Comparison of ENCODE assay signal across 8 cellular contexts in the genomic region with DNA sequence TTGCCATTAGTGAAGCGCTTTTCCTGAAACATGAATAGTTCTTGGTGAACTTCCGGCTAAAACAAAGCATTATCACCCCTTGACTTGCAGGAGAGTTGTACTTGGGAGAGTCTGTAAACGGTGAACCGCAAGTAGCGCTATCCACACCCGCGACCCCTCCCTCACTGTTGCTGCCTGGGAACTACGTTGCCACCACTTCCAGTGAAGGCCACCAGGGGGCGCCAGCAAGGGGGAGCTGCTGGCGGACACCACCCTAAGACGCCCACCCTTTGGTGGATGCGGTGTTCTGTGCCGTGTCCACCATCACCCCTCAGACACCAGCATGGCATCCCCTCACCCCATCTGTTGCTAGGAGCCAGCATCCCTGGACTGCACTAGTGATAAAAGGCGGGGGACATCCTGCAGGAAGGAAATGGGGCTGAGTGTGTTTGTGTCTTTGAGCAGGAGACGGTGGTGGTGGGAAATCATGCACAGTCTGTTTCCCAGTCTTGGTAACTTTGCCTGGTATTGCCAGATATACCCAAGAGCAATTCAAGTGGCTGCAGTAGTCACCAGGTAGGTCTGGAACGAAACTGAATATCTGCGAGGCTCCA.
DNase-seq lines count a peak whose midpoint lies in the region; ATAC-seq, FAIRE-seq and TF ChIP-seq lines count a peak whose summit lies in the region.

No MANE protein-coding gene starts in this region.

- no peak overlapping the region for H3K4me3 Mint-ChIP-seq in naive thymus-derived CD8-positive, alpha-beta T cell

- peak overlapping the region in 1 of 10 donors; percentile 65 for H3K27ac Mint-ChIP-seq in naive thymus-derived CD8-positive, alpha-beta T cell

- peaks cover 5 to 10% (median 7%) of the 10 kb centered on the region in 4 donors for H3K4me1 Mint-ChIP-seq in naive thymus-derived CD8-positive, alpha-beta T cell

- no peaks in the 10 kb centered on the region for H3K4me1 ChIP-seq in RWPE2 (ENCODE audit: insufficient read depth, poor library complexity, severe bottlenecking)

- H3K4me3 ChIP-seq in GM12865 (ENCODE audit: low read depth, low read length) (no peak overlapping the region), RWPE2 (ENCODE audit: severe bottlenecking) (no peak overlapping the region), bronchial epithelial cell (ENCODE audit: low read depth, low read length) (no peak overlapping the region)

- TF ChIP-seq CTCF in GM12865 (IDR thresholded peaks at IDR 0.05; ENCODE audit: insufficient read depth, low read depth, low read length, missing control alignments) (peak; percentile 93), RWPE2 (IDR thresholded peaks at IDR 0.05; ENCODE audit: poor library complexity, severe bottlenecking) (peak; percentile 57), bronchial epithelial cell (IDR thresholded peaks at IDR 0.05; ENCODE audit: insufficient read depth, low read length, severe bottlenecking) (peak; percentile 84)

- POLR2A ChIA-PET in naive thymus-derived CD8-positive, alpha-beta T cell (lab: Charles Lee), result no interaction called here

- peaks cover 0 to 9% (median 0%) of the 10 kb centered on the region in 5 donors for H3K27me3 Mint-ChIP-seq in naive thymus-derived CD8-positive, alpha-beta T cell

- peak; percentile 61 for DNase-seq in GM12865 (ENCODE audit: low read depth)
- DNase-seq in RWPE2 (ENCODE audit: low spot score), result no peak
- DNase-seq in bronchial epithelial cell (ENCODE audit: low read depth), result no peak
- DNase-seq in naive thymus-derived CD8-positive, alpha-beta T cell, result peak; percentile 7 to 71 (median 41)
- DNase-seq in NCI-H1436 (lab: John Stamatoyannopoulos, UW), result no peak

- H3K36me3 ChIP-seq in RWPE2 (ENCODE audit: low read depth), result no peaks in the 10 kb centered on the region
- no peaks in the 10 kb centered on the region for H3K36me3 ChIP-seq in bronchial epithelial cell (ENCODE audit: control insufficient read depth, insufficient read depth, low read length)

- FAIRE-seq in bronchial epithelial cell (lab: Jason Lieb, UNC), result no peak

- no peaks in the 10 kb centered on the region for H3K27me3 ChIP-seq in RWPE2 (ENCODE audit: insufficient read depth, poor library complexity, severe bottlenecking)
- no peaks in the 10 kb centered on the region for H3K27me3 ChIP-seq in bronchial epithelial cell (ENCODE audit: control insufficient read depth, insufficient read depth, low read length)

- H3K36me3 Mint-ChIP-seq in naive thymus-derived CD8-positive, alpha-beta T cell, result no peaks in the 10 kb centered on the region

- H3K27ac ChIP-seq in RWPE2 (ENCODE audit: poor library complexity, severe bottlenecking), result no peak overlapping the region

- H3K9me3 Mint-ChIP-seq in naive thymus-derived CD8-positive, alpha-beta T cell, result no peaks in the 10 kb centered on the region

- ATAC-seq in RWPE2 (ENCODE audit: low read depth) (no peak), GM18502 (IDR thresholded peaks at IDR 0.05; ENCODE audit: poor library complexity, unreplicated experiment) (no peak), GM18909 (IDR thresholded peaks at IDR 0.05; ENCODE audit: poor library complexity, unreplicated experiment) (no peak), GM18519 (IDR thresholded peaks at IDR 0.05; ENCODE audit: low FRiP score, unreplicated experiment) (no peak)
- peak; percentile 61 to 78 for ATAC-seq in naive thymus-derived CD8-positive, alpha-beta T cell

- no peaks in the 10 kb centered on the region for H3K9me3 ChIP-seq in RWPE2 (ENCODE audit: severe bottlenecking)

Comparison
In these comparisons a context has a peak if more than half of its experiments do, and no peak if none do; other contexts are left out.
1. DNase-seq: peak in GM12865 (single experiment) and naive thymus-derived CD8-positive, alpha-beta T cell (10 of 10); none in RWPE2 (single experiment), bronchial epithelial cell (single experiment) and NCI-H1436 (single experiment).
2. ATAC-seq: peak in naive thymus-derived CD8-positive, alpha-beta T cell (2 of 2); none in RWPE2 (single experiment), GM18502 (single experiment), GM18909 (single experiment) and GM18519 (single experiment).
3. Peak in every context shown above with its lines, with median percentiles within 50 percentile points of each other: CTCF ChIP-seq.